Comparison of ENCODE assay signal across 1 cellular context in genomic region chr7:50653116-50653854, GRCh38.
TF ChIP-seq lines count a peak whose summit lies in the region.

No MANE protein-coding gene starts in this region.

TF ChIP-seq in GM23338, 12 proteins besides CTCF, POLR2A, EP300 and RAD21 (continued from another document):
- no peak for TF ChIP-seq REST (IDR thresholded peaks at IDR 0.05; ENCODE audit: unreplicated experiment)
- TF ChIP-seq POLR2AphosphoS5 (IDR thresholded peaks at IDR 0.05; ENCODE audit: low read depth), result no peak
- TF ChIP-seq ZNF114 (CRISPR knock-in tag; IDR thresholded peaks at IDR 0.05), result no peak
- no peak for TF ChIP-seq ZNF331 (CRISPR knock-in tag; IDR thresholded peaks at IDR 0.05; ENCODE audit: low read depth)
- TF ChIP-seq JUNB (IDR thresholded peaks at IDR 0.05; ENCODE audit: unreplicated experiment), result no peak
